ENCODE assay signal across 2 cellular contexts in the genomic region with DNA sequence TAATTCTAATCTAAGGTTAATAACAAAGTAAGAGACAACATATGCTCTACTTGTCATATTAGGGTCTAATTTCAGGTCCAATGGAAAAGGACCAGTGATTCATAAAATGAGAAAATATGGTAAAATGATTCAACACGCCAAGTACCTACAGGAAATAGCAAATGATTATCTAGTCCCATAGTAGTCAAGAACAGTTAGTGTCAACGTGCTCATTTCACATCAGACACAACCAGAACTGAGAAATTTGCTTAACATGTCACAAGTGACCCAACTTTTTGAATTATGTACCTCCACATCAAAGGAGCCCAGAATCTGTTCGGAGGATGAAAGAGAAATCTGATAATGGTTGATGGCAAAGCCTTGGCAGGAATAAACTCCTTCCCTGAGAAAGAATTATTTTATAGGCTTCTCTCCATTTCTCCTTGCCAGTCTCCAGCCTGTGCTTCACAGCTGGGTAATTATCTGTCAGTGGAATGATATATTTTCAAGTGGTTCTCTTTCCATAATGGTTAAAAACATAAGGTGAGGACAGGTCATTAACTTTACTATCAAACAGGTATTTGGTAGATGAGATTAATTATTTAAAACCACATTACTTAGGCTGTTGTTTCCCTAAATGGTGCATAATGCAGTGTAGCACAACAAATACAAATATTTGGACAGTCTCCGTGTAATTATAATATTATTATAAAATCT.
TF ChIP-seq lines count a peak whose summit lies in the region.

No MANE protein-coding gene starts in this region.

TF ChIP-seq in SK-N-SH treated with all-trans-retinoic acid at 6 μM for 48 hours, 23 proteins besides CTCF, POLR2A, EP300 and RAD21 (continued from another document):
- TF ChIP-seq, protein P1, sequence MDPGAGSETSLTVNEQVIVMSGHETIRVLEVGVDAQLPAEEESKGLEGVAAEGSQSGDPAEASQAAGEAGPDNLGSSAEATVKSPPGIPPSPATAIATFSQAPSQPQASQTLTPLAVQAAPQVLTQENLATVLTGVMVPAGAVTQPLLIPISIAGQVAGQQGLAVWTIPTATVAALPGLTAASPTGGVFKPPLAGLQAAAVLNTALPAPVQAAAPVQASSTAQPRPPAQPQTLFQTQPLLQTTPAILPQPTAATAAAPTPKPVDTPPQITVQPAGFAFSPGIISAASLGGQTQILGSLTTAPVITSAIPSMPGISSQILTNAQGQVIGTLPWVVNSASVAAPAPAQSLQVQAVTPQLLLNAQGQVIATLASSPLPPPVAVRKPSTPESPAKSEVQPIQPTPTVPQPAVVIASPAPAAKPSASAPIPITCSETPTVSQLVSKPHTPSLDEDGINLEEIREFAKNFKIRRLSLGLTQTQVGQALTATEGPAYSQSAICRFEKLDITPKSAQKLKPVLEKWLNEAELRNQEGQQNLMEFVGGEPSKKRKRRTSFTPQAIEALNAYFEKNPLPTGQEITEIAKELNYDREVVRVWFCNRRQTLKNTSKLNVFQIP (CRISPR knock-in tag; IDR thresholded peaks at IDR 0.05; ENCODE audit: borderline replicate concordance, low read depth) = no peak
- TF ChIP-seq, protein P2, sequence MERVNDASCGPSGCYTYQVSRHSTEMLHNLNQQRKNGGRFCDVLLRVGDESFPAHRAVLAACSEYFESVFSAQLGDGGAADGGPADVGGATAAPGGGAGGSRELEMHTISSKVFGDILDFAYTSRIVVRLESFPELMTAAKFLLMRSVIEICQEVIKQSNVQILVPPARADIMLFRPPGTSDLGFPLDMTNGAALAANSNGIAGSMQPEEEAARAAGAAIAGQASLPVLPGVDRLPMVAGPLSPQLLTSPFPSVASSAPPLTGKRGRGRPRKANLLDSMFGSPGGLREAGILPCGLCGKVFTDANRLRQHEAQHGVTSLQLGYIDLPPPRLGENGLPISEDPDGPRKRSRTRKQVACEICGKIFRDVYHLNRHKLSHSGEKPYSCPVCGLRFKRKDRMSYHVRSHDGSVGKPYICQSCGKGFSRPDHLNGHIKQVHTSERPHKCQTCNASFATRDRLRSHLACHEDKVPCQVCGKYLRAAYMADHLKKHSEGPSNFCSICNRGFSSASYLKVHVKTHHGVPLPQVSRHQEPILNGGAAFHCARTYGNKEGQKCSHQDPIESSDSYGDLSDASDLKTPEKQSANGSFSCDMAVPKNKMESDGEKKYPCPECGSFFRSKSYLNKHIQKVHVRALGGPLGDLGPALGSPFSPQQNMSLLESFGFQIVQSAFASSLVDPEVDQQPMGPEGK (CRISPR knock-in tag; IDR thresholded peaks at IDR 0.05; ENCODE audit: borderline replicate concordance) = no peak
- TF ChIP-seq OSR1 (CRISPR knock-in tag; IDR thresholded peaks at IDR 0.05) (no peak), ZC3H10 (CRISPR knock-in tag; IDR thresholded peaks at IDR 0.05) (no peak), ZFP3 (CRISPR knock-in tag; IDR thresholded peaks at IDR 0.05) (no peak), ARNTL (CRISPR knock-in tag; IDR thresholded peaks at IDR 0.05; ENCODE audit: borderline replicate concordance, low read depth) (no peak), SNAI2 (CRISPR knock-in tag; IDR thresholded peaks at IDR 0.05) (no peak), ZNF565 (CRISPR knock-in tag; conservative IDR thresholded peaks at IDR 0.05; ENCODE audit: low read depth) (no peak), RARB (CRISPR knock-in tag; IDR thresholded peaks at IDR 0.05) (no peak), ISL1 (CRISPR knock-in tag; IDR thresholded peaks at IDR 0.05) (no peak), ZNF8 (CRISPR knock-in tag; IDR thresholded peaks at IDR 0.05) (no peak), ZNF70 (CRISPR knock-in tag; IDR thresholded peaks at IDR 0.05) (no peak)
- TF ChIP-seq, protein P3, sequence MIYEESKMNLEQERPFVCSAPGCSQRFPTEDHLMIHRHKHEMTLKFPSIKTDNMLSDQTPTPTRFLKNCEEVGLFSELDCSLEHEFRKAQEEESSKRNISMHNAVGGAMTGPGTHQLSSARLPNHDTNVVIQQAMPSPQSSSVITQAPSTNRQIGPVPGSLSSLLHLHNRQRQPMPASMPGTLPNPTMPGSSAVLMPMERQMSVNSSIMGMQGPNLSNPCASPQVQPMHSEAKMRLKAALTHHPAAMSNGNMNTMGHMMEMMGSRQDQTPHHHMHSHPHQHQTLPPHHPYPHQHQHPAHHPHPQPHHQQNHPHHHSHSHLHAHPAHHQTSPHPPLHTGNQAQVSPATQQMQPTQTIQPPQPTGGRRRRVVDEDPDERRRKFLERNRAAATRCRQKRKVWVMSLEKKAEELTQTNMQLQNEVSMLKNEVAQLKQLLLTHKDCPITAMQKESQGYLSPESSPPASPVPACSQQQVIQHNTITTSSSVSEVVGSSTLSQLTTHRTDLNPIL (CRISPR knock-in tag; IDR thresholded peaks at IDR 0.05; ENCODE audit: low read depth) = no peak
- TF ChIP-seq, protein P4, sequence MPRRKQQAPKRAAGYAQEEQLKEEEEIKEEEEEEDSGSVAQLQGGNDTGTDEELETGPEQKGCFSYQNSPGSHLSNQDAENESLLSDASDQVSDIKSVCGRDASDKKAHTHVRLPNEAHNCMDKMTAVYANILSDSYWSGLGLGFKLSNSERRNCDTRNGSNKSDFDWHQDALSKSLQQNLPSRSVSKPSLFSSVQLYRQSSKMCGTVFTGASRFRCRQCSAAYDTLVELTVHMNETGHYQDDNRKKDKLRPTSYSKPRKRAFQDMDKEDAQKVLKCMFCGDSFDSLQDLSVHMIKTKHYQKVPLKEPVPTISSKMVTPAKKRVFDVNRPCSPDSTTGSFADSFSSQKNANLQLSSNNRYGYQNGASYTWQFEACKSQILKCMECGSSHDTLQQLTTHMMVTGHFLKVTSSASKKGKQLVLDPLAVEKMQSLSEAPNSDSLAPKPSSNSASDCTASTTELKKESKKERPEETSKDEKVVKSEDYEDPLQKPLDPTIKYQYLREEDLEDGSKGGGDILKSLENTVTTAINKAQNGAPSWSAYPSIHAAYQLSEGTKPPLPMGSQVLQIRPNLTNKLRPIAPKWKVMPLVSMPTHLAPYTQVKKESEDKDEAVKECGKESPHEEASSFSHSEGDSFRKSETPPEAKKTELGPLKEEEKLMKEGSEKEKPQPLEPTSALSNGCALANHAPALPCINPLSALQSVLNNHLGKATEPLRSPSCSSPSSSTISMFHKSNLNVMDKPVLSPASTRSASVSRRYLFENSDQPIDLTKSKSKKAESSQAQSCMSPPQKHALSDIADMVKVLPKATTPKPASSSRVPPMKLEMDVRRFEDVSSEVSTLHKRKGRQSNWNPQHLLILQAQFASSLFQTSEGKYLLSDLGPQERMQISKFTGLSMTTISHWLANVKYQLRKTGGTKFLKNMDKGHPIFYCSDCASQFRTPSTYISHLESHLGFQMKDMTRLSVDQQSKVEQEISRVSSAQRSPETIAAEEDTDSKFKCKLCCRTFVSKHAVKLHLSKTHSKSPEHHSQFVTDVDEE (CRISPR knock-in tag; IDR thresholded peaks at IDR 0.05) = no peak

TF ChIP-seq in HCT116, 20 proteins besides CTCF, POLR2A, EP300 and RAD21 (continued from another document):
- TF ChIP-seq, protein P5, sequence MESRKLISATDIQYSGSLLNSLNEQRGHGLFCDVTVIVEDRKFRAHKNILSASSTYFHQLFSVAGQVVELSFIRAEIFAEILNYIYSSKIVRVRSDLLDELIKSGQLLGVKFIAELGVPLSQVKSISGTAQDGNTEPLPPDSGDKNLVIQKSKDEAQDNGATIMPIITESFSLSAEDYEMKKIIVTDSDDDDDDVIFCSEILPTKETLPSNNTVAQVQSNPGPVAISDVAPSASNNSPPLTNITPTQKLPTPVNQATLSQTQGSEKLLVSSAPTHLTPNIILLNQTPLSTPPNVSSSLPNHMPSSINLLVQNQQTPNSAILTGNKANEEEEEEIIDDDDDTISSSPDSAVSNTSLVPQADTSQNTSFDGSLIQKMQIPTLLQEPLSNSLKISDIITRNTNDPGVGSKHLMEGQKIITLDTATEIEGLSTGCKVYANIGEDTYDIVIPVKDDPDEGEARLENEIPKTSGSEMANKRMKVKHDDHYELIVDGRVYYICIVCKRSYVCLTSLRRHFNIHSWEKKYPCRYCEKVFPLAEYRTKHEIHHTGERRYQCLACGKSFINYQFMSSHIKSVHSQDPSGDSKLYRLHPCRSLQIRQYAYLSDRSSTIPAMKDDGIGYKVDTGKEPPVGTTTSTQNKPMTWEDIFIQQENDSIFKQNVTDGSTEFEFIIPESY (IDR thresholded peaks at IDR 0.05; ENCODE audit: extremely low read depth, insufficient replicate concordance, low read length) = no peak
- TF ChIP-seq, protein P6, sequence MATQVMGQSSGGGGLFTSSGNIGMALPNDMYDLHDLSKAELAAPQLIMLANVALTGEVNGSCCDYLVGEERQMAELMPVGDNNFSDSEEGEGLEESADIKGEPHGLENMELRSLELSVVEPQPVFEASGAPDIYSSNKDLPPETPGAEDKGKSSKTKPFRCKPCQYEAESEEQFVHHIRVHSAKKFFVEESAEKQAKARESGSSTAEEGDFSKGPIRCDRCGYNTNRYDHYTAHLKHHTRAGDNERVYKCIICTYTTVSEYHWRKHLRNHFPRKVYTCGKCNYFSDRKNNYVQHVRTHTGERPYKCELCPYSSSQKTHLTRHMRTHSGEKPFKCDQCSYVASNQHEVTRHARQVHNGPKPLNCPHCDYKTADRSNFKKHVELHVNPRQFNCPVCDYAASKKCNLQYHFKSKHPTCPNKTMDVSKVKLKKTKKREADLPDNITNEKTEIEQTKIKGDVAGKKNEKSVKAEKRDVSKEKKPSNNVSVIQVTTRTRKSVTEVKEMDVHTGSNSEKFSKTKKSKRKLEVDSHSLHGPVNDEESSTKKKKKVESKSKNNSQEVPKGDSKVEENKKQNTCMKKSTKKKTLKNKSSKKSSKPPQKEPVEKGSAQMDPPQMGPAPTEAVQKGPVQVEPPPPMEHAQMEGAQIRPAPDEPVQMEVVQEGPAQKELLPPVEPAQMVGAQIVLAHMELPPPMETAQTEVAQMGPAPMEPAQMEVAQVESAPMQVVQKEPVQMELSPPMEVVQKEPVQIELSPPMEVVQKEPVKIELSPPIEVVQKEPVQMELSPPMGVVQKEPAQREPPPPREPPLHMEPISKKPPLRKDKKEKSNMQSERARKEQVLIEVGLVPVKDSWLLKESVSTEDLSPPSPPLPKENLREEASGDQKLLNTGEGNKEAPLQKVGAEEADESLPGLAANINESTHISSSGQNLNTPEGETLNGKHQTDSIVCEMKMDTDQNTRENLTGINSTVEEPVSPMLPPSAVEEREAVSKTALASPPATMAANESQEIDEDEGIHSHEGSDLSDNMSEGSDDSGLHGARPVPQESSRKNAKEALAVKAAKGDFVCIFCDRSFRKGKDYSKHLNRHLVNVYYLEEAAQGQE (IDR thresholded peaks at IDR 0.05; ENCODE audit: low read depth) = no peak
- TF ChIP-seq EGR1 (IDR thresholded peaks at IDR 0.05; ENCODE audit: low read depth) (no peak), CEBPB (IDR thresholded peaks at IDR 0.05; ENCODE audit: low read depth) (no peak), CBX3 (IDR thresholded peaks at IDR 0.05; ENCODE audit: low read depth) (no peak), EZH2phosphoT487 (IDR thresholded peaks at IDR 0.05; ENCODE audit: borderline replicate concordance) (no peak)
